In the genomic region with DNA sequence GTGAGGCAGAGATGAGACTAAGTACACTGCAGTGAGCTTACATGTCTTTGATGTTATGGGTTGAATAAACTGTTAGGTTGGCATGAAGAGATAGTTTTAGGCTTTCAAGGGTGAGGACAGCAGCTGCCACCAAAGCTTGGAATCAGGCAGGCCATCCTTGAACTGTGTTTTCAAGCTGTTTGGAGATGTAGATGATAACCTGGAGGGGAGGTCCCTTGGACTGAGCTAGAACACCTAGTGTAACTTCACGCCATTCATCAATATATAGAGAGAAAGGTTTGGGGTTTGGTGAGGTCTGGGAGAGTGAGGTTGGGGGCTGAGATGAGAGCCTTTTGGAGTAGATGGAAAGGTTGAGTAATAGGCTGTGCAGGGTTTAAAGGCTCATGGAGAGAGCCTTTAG, we compare ENCODE assay signal across 24 cellular contexts.
"Had no signal": no experiment of that assay in that cellular context is flagged by ENCODE, and none has a peak within 500 bp of the region (broad histone marks: within the 10 kb centered on the region; RNA-seq: fewer than 3 reads in every experiment).

No MANE protein-coding gene starts in this region.

- H3K4me2 ChIP-seq: hepatocyte had no signal

- H3K27ac Mint-ChIP-seq: dendritic cell treated with granulocyte-macrophage colony-stimulating factor and Interleukin-4, amounts not matched to agents 40 ng/mL and 50 ng/mL, for 4 days; effector memory CD8-positive, alpha-beta T cell; endodermal cell had no signal

- H3K36me3 ChIP-seq: colonic mucosa, esophagus squamous epithelium, gastrocnemius medialis, gastroesophageal sphincter, heart left ventricle, heart right ventricle had no signal

- H3K4me3 ChIP-seq: colonic mucosa, coronary artery, dorsolateral prefrontal cortex, esophagus squamous epithelium, gastrocnemius medialis, gastroesophageal sphincter, heart left ventricle, heart right ventricle, hepatocyte had no signal

- H3K4me1 Mint-ChIP-seq: endodermal cell had no signal

- H3K9me3 ChIP-seq: colonic mucosa, esophagus squamous epithelium, gastrocnemius medialis, gastroesophageal sphincter, heart left ventricle had no signal

- H3K27me3 ChIP-seq: colonic mucosa, esophagus squamous epithelium, foreskin keratinocyte, gastrocnemius medialis, gastroesophageal sphincter, heart left ventricle, heart right ventricle, hepatocyte had no signal

- H3K79me2 ChIP-seq: hepatocyte had no signal

- DNase-seq: colonic mucosa; cortex of kidney; dorsolateral prefrontal cortex; effector CD4-positive, alpha-beta T cell; effector CD8-positive, alpha-beta T cell; effector memory CD4-positive, alpha-beta T cell; effector memory CD8-positive, alpha-beta T cell; endodermal cell; erythroblast; esophagus squamous epithelium; foreskin fibroblast; foreskin keratinocyte; foreskin melanocyte; gastrocnemius medialis; glutamatergic neuron; head of caudate nucleus; heart left ventricle; heart right ventricle; hippocampal formation had no signal

- H2AFZ ChIP-seq: hepatocyte had no signal

- H3K4me1 ChIP-seq: colonic mucosa, esophagus squamous epithelium, foreskin keratinocyte, gastrocnemius medialis, gastroesophageal sphincter, heart left ventricle, heart right ventricle had no signal

- H3K27me3 Mint-ChIP-seq: dendritic cell treated with granulocyte-macrophage colony-stimulating factor and Interleukin-4, amounts not matched to agents 40 ng/mL and 50 ng/mL, for 4 days; effector memory CD8-positive, alpha-beta T cell had no signal

- H3K27ac ChIP-seq: colonic mucosa, coronary artery, dorsolateral prefrontal cortex, epithelial cell of prostate, esophagus squamous epithelium, foreskin keratinocyte, gastrocnemius medialis, gastroesophageal sphincter, heart left ventricle, heart right ventricle, hepatocyte had no signal

- H3K4me3 Mint-ChIP-seq: dendritic cell treated with granulocyte-macrophage colony-stimulating factor and Interleukin-4, amounts not matched to agents 40 ng/mL and 50 ng/mL, for 4 days; effector memory CD8-positive, alpha-beta T cell; endodermal cell had no signal
